27 cellular contexts compared by ENCODE assay signal in genomic region chr3:154794383-154794782, GRCh38.
DNase-seq lines count a peak whose midpoint lies in the region; ATAC-seq and TF ChIP-seq lines count a peak whose summit lies in the region.
"Had no signal": no experiment of that assay in that cellular context is flagged by ENCODE, and none has a peak within 500 bp of the region (broad histone marks: within the 10 kb centered on the region; RNA-seq: fewer than 3 reads in every experiment).

No MANE protein-coding gene starts in this region.

- no peak overlapping the region for H3K27ac Mint-ChIP-seq in activated T-helper 1 cell treated with anti-CD3 and anti-CD28 coated beads, Interleukin-12 subunit alpha, Interleukin-12 subunit beta, Interleukin-2, Interleukin-4 antibody, amounts not matched to agents 30 ng/mL and 10 ng/mL and 1 ng/mL, durations not matched to agents 14 hours and 24 hours and 36 hours
- H3K27ac Mint-ChIP-seq: activated CD8-positive, alpha-beta T cell treated with anti-CD3 and anti-CD28 coated beads for 36 hours; B cell; nephron had no signal

- peak overlapping the region; percentile 92; the same call in 2 of the 3 replicates for H2BK15ac ChIP-seq in IMR-90 (ENCODE audit: low read depth, low read length)

- H2BK20ac ChIP-seq in IMR-90 (ENCODE audit: low read depth, low read length): peak overlapping the region; percentile 86

- H3K9me3 ChIP-seq in IMR-90 (ENCODE audit: control insufficient read depth, insufficient read depth, low read length) (no peaks in the 10 kb centered on the region), trophoblast cell (ENCODE audit: insufficient read depth, low read depth, low read length) (no peaks in the 10 kb centered on the region)
- H3K9me3 ChIP-seq: sigmoid colon, tibial nerve had no signal

- H3K79me1 ChIP-seq in IMR-90 (ENCODE audit: low read depth in 1 of 2, low read length in 2 of 2): no peaks in the 10 kb centered on the region
- peaks cover 4% of the 10 kb centered on the region for H3K79me1 ChIP-seq in trophoblast cell (ENCODE audit: low read length)

- H3K27ac ChIP-seq in IMR-90 (ENCODE audit: insufficient read depth, low read length) (no peak overlapping the region; the same call in 1 of the 2 replicates), trophoblast cell (ENCODE audit: low read depth, low read length) (no peak overlapping the region)
- H3K27ac ChIP-seq: cardiac muscle cell, dorsolateral prefrontal cortex, parathyroid adenoma had no signal

- TF ChIP-seq POLR2A in IMR-90 (IDR thresholded peaks at IDR 0.05; ENCODE audit: low read depth, low read length): no peak

- TF ChIP-seq RAD21 in IMR-90 (IDR thresholded peaks at IDR 0.05; ENCODE audit: low read length): no peak

- no peaks in the 10 kb centered on the region for H3K36me3 Mint-ChIP-seq in activated T-helper 1 cell treated with anti-CD3 and anti-CD28 coated beads, Interleukin-12 subunit alpha, Interleukin-12 subunit beta, Interleukin-2, Interleukin-4 antibody, amounts not matched to agents 30 ng/mL and 10 ng/mL and 1 ng/mL, durations not matched to agents 14 hours and 24 hours and 36 hours (ENCODE audit: low read depth)

- H4K12ac ChIP-seq in trophoblast cell (ENCODE audit: low read depth, low read length): no peak overlapping the region

- peak overlapping the region; percentile 30 for H3K4ac ChIP-seq in IMR-90 (ENCODE audit: low read depth, low read length)
- no peak overlapping the region for H3K4ac ChIP-seq in trophoblast cell (ENCODE audit: low read depth, low read length)

- H2AFZ ChIP-seq in IMR-90 (replicated peaks; ENCODE audit: low read length, poor library complexity) (peak overlapping the region; percentile 24), trophoblast cell (ENCODE audit: insufficient read depth, low read length, poor library complexity) (no peak overlapping the region)
- H2AFZ ChIP-seq: parathyroid adenoma had no signal

- H2BK5ac ChIP-seq in IMR-90 (ENCODE audit: low read depth, low read length, poor library complexity, severe bottlenecking): peak overlapping the region; percentile 49
- H2BK5ac ChIP-seq in trophoblast cell (ENCODE audit: low read depth, low read length, poor library complexity): peak overlapping the region; percentile 33

- peaks cover 4% of the 10 kb centered on the region for H3K9me1 ChIP-seq in IMR-90 (ENCODE audit: insufficient read depth, low read length)

- in situ Hi-C loops in IMR-90 (cut with MboI; ENCODE audit: low sequenced_read_pairs): no loop called here

- peak overlapping the region; percentile 83 for H2BK120ac ChIP-seq in IMR-90 (ENCODE audit: low read depth, low read length)
- peak overlapping the region; percentile 63 for H2BK120ac ChIP-seq in trophoblast cell (ENCODE audit: insufficient read depth, low read length, poor library complexity)

- no peak overlapping the region for H3K4me3 ChIP-seq in IMR-90 (ENCODE audit: insufficient read depth, low read depth, low read length)
- H3K4me3 ChIP-seq in epithelial cell of esophagus (ENCODE audit: low read length): no peak overlapping the region
- no peak overlapping the region for H3K4me3 ChIP-seq in trophoblast cell (ENCODE audit: low read depth, low read length)
- H3K4me3 ChIP-seq: cardiac muscle cell, dorsolateral prefrontal cortex, sigmoid colon, tibial nerve had no signal

- H3K23ac ChIP-seq in IMR-90 (ENCODE audit: low read depth, low read length): peak overlapping the region; percentile 76
- no peak overlapping the region for H3K23ac ChIP-seq in trophoblast cell (ENCODE audit: low read length)

- dilution Hi-C loops in IMR-90 (cut with HindIII; ENCODE audit: low sequenced_read_pairs, unreplicated experiment): no loop called here

- intact Hi-C loops in IMR-90 (cut with micrococcal nuclease): no loop called here
- intact Hi-C loops in activated T-helper 1 cell treated with anti-CD3 and anti-CD28 coated beads, Interleukin-12 subunit alpha, Interleukin-12 subunit beta, Interleukin-2, Interleukin-4 antibody, amounts not matched to agents 30 ng/mL and 10 ng/mL and 1 ng/mL, durations not matched to agents 14 hours and 24 hours and 36 hours (cut with micrococcal nuclease): no loop called here

- H4K20me1 ChIP-seq in IMR-90 (ENCODE audit: insufficient read depth, low read length): no peaks in the 10 kb centered on the region

- no peak for ATAC-seq in IMR-90 (ENCODE audit: low read depth)
- ATAC-seq: activated CD8-positive, alpha-beta T cell treated with anti-CD3 and anti-CD28 coated beads for 36 hours; PC-3; stimulated activated naive CD8-positive, alpha-beta T cell treated with anti-CD3 and anti-CD28 coated beads, Interleukin-15, Interleukin-2, amounts not matched to agents 100 U/mL and 50 U/mL, for 24 hours had no signal

- H3K79me2 ChIP-seq in trophoblast cell (ENCODE audit: control insufficient read depth, insufficient read depth, low read length, poor library complexity): no peaks in the 10 kb centered on the region
- H3K79me2 ChIP-seq: parathyroid adenoma had no signal

- TF ChIP-seq CTCF in IMR-90 (conservative IDR thresholded peaks at IDR 0.05; ENCODE audit: low read depth, low read length): no peak
- no peak for TF ChIP-seq CTCF in epithelial cell of esophagus (IDR thresholded peaks at IDR 0.05; ENCODE audit: insufficient read depth, low read depth, low read length, missing control alignments)

- CTCF ChIA-PET in IMR-90 (lab: Yijun Ruan, JAX): interaction anchor here (0.7 to 0.8 kb wide), 2 partner anchors 11 to 14 kb away, joined by 3 read pairs; no protein-coding TSS in a partner anchor

- H3K9ac ChIP-seq in IMR-90 (ENCODE audit: low read depth, low read length) (no peak overlapping the region), trophoblast cell (ENCODE audit: low read length) (no peak overlapping the region)
- H3K9ac ChIP-seq: parathyroid adenoma had no signal

- H3K4me3 Mint-ChIP-seq in activated T-helper 1 cell treated with anti-CD3 and anti-CD28 coated beads, Interleukin-12 subunit alpha, Interleukin-12 subunit beta, Interleukin-2, Interleukin-4 antibody, amounts not matched to agents 30 ng/mL and 10 ng/mL and 1 ng/mL, durations not matched to agents 14 hours and 24 hours and 36 hours: no peak overlapping the region
- H3K4me3 Mint-ChIP-seq: activated CD8-positive, alpha-beta T cell treated with anti-CD3 and anti-CD28 coated beads for 36 hours; B cell; nephron had no signal

- WGBS in IMR-90 (ENCODE audit: extremely low coverage in 2 of 2, insufficient read length in 1 of 2), 2 experiments: no CpG with 5 or more reads among the region's 1 CpG
- no CpG with 5 or more reads among the region's 1 CpG for WGBS in trophoblast cell (ENCODE audit: extremely low coverage, insufficient coverage, insufficient read length)

- peak overlapping the region; percentile 70; the same call in 1 of the 2 replicates for H4K5ac ChIP-seq in IMR-90 (ENCODE audit: low read depth, low read length)

- H4K8ac ChIP-seq in IMR-90 (ENCODE audit: low read depth in 2 of 2, low read length in 2 of 2): peak overlapping the region; percentile 32 to 34; a peak in 2 of 4 replicates
- H4K8ac ChIP-seq in trophoblast cell (ENCODE audit: low read depth, low read length): no peak overlapping the region

- H4K91ac ChIP-seq in IMR-90 (ENCODE audit: insufficient read depth, low read depth, low read length) (peak overlapping the region; percentile 70), trophoblast cell (ENCODE audit: low read depth, low read length) (no peak overlapping the region)

- H3K36me3 ChIP-seq in IMR-90 (ENCODE audit: control insufficient read depth, insufficient read depth, low read length): no peaks in the 10 kb centered on the region
- no peaks in the 10 kb centered on the region for H3K36me3 ChIP-seq in trophoblast cell (ENCODE audit: control insufficient read depth in 1 of 2, insufficient read depth in 2 of 2, low read length in 2 of 2)
- H3K36me3 ChIP-seq: cardiac muscle cell, sigmoid colon, tibial nerve had no signal

- no peaks in the 10 kb centered on the region for H3K27me3 ChIP-seq in IMR-90 (ENCODE audit: control insufficient read depth, insufficient read depth, low read length)
- H3K27me3 ChIP-seq in trophoblast cell (ENCODE audit: insufficient read depth, low read length): no peaks in the 10 kb centered on the region
- H3K27me3 ChIP-seq: cardiac muscle cell, sigmoid colon, tibial nerve had no signal

- H2AK5ac ChIP-seq in IMR-90 (ENCODE audit: low read depth, low read length): peak overlapping the region; percentile 97
- peak overlapping the region; percentile 53 for H2AK5ac ChIP-seq in trophoblast cell (ENCODE audit: low read length)

- H3K4me1 ChIP-seq in IMR-90 (ENCODE audit: control insufficient read depth, insufficient read depth, low read length): peaks cover 7% of the 10 kb centered on the region
- peaks cover 2 to 6% of the 10 kb centered on the region in 2 experiments for H3K4me1 ChIP-seq in trophoblast cell (ENCODE audit: control insufficient read depth in 1 of 2, insufficient read depth in 2 of 2, low read length in 2 of 2)
- H3K4me1 ChIP-seq: parathyroid adenoma, tibial nerve had no signal

- H3K27me3 Mint-ChIP-seq in activated T-helper 1 cell treated with anti-CD3 and anti-CD28 coated beads, Interleukin-12 subunit alpha, Interleukin-12 subunit beta, Interleukin-2, Interleukin-4 antibody, amounts not matched to agents 30 ng/mL and 10 ng/mL and 1 ng/mL, durations not matched to agents 14 hours and 24 hours and 36 hours (ENCODE audit: insufficient read depth): no peaks in the 10 kb centered on the region
- H3K27me3 Mint-ChIP-seq: activated CD8-positive, alpha-beta T cell treated with anti-CD3 and anti-CD28 coated beads for 36 hours; B cell had no signal

- peak overlapping the region; percentile 89 for H2BK12ac ChIP-seq in trophoblast cell (ENCODE audit: low read length)

- DNase-seq in CD1c-positive myeloid dendritic cell (ENCODE audit: extremely low spot score): peak; percentile 14
- DNase-seq in IMR-90: no peak
- DNase-seq in epithelial cell of esophagus (ENCODE audit: low read depth): peak; percentile 15
- no peak for DNase-seq in trophoblast cell
- no peak for DNase-seq in kidney glomerular epithelial cell (lab: John Stamatoyannopoulos, UW)
- no peak for DNase-seq in stimulated activated CD4-positive, alpha-beta T cell treated with anti-CD3 and anti-CD28 coated beads, Interleukin-1b, Interleukin-23, amount 100 ng/mL, for 48 hours
- no peak for DNase-seq in activated T-helper 1 cell treated with anti-CD3 and anti-CD28 coated beads, Interleukin-12 subunit alpha, Interleukin-12 subunit beta, Interleukin-2, Interleukin-4 antibody, amounts not matched to agents 30 ng/mL and 10 ng/mL and 1 ng/mL, durations not matched to agents 14 hours and 24 hours and 36 hours (ENCODE audit: low spot score)
- DNase-seq: activated CD4-positive, CD25-positive, alpha-beta regulatory T cell; activated CD8-positive, alpha-beta T cell treated with anti-CD3 and anti-CD28 coated beads for 36 hours; activated naive CD4-positive, alpha-beta T cell treated with Interleukin-2 at 50 U/mL for 16 hours; activated T-cell treated with anti-CD3 and anti-CD28 coated beads, Interleukin-2, amount 50 U/mL, for 1 hour; amniotic stem cell; dorsolateral prefrontal cortex; midbrain; MM.1S; NCI-H146; NCI-H2171 treated with DMSO at 0.1 percent for 48 hours; NCI-H526 treated with DMSO at 0.1 percent for 48 hours; PC-3; sigmoid colon; stimulated activated naive CD8-positive, alpha-beta T cell treated with anti-CD3 and anti-CD28 coated beads, Interleukin-15, Interleukin-2, amounts not matched to agents 100 U/mL and 50 U/mL, for 24 hours; T1000 had no signal

- H2AK9ac ChIP-seq in IMR-90 (replicated peaks; ENCODE audit: low read depth, low read length, poor library complexity): no peak overlapping the region

- H3K18ac ChIP-seq in IMR-90 (ENCODE audit: low read depth, low read length) (peak overlapping the region; percentile 90; the same call in 1 of the 2 replicates), trophoblast cell (ENCODE audit: low read length) (peak overlapping the region; percentile 80)

- peak overlapping the region; percentile 61 for H3K14ac ChIP-seq in IMR-90 (replicated peaks; ENCODE audit: low read depth, low read length)
- H3K14ac ChIP-seq in trophoblast cell (ENCODE audit: low read length): peak overlapping the region; percentile 48

- H3K4me1 Mint-ChIP-seq in activated T-helper 1 cell treated with anti-CD3 and anti-CD28 coated beads, Interleukin-12 subunit alpha, Interleukin-12 subunit beta, Interleukin-2, Interleukin-4 antibody, amounts not matched to agents 30 ng/mL and 10 ng/mL and 1 ng/mL, durations not matched to agents 14 hours and 24 hours and 36 hours (ENCODE audit: low read depth): no peaks in the 10 kb centered on the region
- H3K4me1 Mint-ChIP-seq: B cell, nephron had no signal

- no peaks in the 10 kb centered on the region for H3K9me3 Mint-ChIP-seq in activated T-helper 1 cell treated with anti-CD3 and anti-CD28 coated beads, Interleukin-12 subunit alpha, Interleukin-12 subunit beta, Interleukin-2, Interleukin-4 antibody, amounts not matched to agents 30 ng/mL and 10 ng/mL and 1 ng/mL, durations not matched to agents 14 hours and 24 hours and 36 hours
- H3K9me3 Mint-ChIP-seq: activated CD8-positive, alpha-beta T cell treated with anti-CD3 and anti-CD28 coated beads for 36 hours; nephron had no signal

- POLR2A ChIA-PET in IMR-90 (lab: Charles Lee; ENCODE audit: unreplicated experiment): no interaction called here

- no TSS peak for BruUV-seq in IMR-90 (replicated peaks; lab: Mats Ljungman, UMichigan)

- H3K56ac ChIP-seq in IMR-90 (ENCODE audit: extremely low read depth, insufficient read depth, low read length): no peak overlapping the region

- H3K4me2 ChIP-seq in IMR-90 (ENCODE audit: low read depth, low read length) (no peak overlapping the region), trophoblast cell (ENCODE audit: low read length) (no peak overlapping the region)

Comparison
In these comparisons a context has a peak if more than half of its experiments do, and no peak if none do; other contexts are left out.
1. DNase-seq: peak in CD1c-positive myeloid dendritic cell (single experiment) and epithelial cell of esophagus (single experiment); none in IMR-90 (single experiment), trophoblast cell (0 of 2), kidney glomerular epithelial cell (single experiment), stimulated activated CD4-positive, alpha-beta T cell treated with anti-CD3 and anti-CD28 coated beads, Interleukin-1b, Interleukin-23, amount 100 ng/mL, for 48 hours (single experiment) and activated T-helper 1 cell treated with anti-CD3 and anti-CD28 coated beads, Interleukin-12 subunit alpha, Interleukin-12 subunit beta, Interleukin-2, Interleukin-4 antibody, amounts not matched to agents 30 ng/mL and 10 ng/mL and 1 ng/mL, durations not matched to agents 14 hours and 24 hours and 36 hours (single experiment).